In genomic region chr5:157142317-157143126, GRCh38 we compare ENCODE assay signal across 8 cellular contexts. TPM values are rescaled to one million over a fixed set of nuclear protein-coding genes. Genes with fewer than 3 reads are reported as not detected.
A peak's percentile ranks its signal among the peaks of the same experiment; 100 is the strongest.
DNase-seq lines count a peak whose midpoint lies in the region; ATAC-seq and TF ChIP-seq lines count a peak whose summit lies in the region.

TSS of gene MED7 (minus strand) at chr5:157142865. CDS start at chr5:157139431, 3,434 bp downstream.

- intact Hi-C loops in dendritic cell treated with granulocyte-macrophage colony-stimulating factor and Interleukin-4, amounts not matched to agents 40 ng/mL and 50 ng/mL, for 4 days (cut with micrococcal nuclease), result loop anchor here (2.0 kb wide), 1 partner anchor 36 kb away; no protein-coding TSS in a partner anchor
- intact Hi-C loops in left lung (cut with DNase I), result no loop called here

- H3K36me3 ChIP-seq in BLaER1 treated with 17β-estradiol and CSF1 and Interleukin-3, amounts not matched to agents 10 nM and 100 nM, result peaks cover 20 to 41% (median 33%) of the 10 kb centered on the region in 11 experiments
- H3K36me3 ChIP-seq in left lung, result peaks cover 0 to 18% of the 10 kb centered on the region in 2 donors

- no peak for TF ChIP-seq CTCF in left lung (IDR thresholded peaks at IDR 0.05)

- peaks cover 10 to 23% (median 14%) of the 10 kb centered on the region in 10 experiments for H3K4me1 ChIP-seq in BLaER1 treated with 17β-estradiol and CSF1 and Interleukin-3, amounts not matched to agents 10 nM and 100 nM
- H3K4me1 ChIP-seq in left lung, result peaks cover 0 to 16% of the 10 kb centered on the region in 2 donors

- H3K27ac Mint-ChIP-seq in dendritic cell treated with granulocyte-macrophage colony-stimulating factor and Interleukin-4, amounts not matched to agents 40 ng/mL and 50 ng/mL, for 4 days, result peak within 1 kb of the TSS; percentile 100

- H3K9me3 ChIP-seq in BLaER1 treated with 17β-estradiol and CSF1 and Interleukin-3, amounts not matched to agents 10 nM and 100 nM (replicated peaks in 1 of 11), result peaks cover 0 to 47% (median 37%) of the 10 kb centered on the region in 11 experiments; a peak in 19 of 22 replicates
- no peaks in the 10 kb centered on the region for H3K9me3 ChIP-seq in left lung

- H3K27ac ChIP-seq in BLaER1 treated with 17β-estradiol and CSF1 and Interleukin-3, amounts not matched to agents 10 nM and 100 nM, result peak within 1 kb of the TSS; percentile 94 to 99 (median 96)
- H3K27ac ChIP-seq in left lung, result peak within 1 kb of the TSS; percentile 91 to 94

- H3K4me1 Mint-ChIP-seq in dendritic cell treated with granulocyte-macrophage colony-stimulating factor and Interleukin-4, amounts not matched to agents 40 ng/mL and 50 ng/mL, for 4 days (ENCODE audit: low read depth), result peaks cover 38% of the 10 kb centered on the region

- ATAC-seq in GM19351 (IDR thresholded peaks at IDR 0.05; ENCODE audit: unreplicated experiment) (peak; percentile 99), HG03521 (IDR thresholded peaks at IDR 0.05; ENCODE audit: unreplicated experiment) (peak; percentile 100), left lung (peak; percentile 99)

- peak; percentile 99 for DNase-seq in NCI-H748 (lab: John Stamatoyannopoulos, UW; ENCODE audit: unreplicated experiment)
- peak; percentile 85 for DNase-seq in activated CD4-positive, alpha-beta T cell treated with anti-CD3 and anti-CD28 coated beads, Interleukin-2, amount 50 U/mL, for 1 hour
- peak; percentile 94 to 96 for DNase-seq in left lung
- peak; percentile 79 to 87 for DNase-seq in stimulated activated CD4-positive, alpha-beta T cell treated with anti-CD3 and anti-CD28 coated beads, Interleukin-2, amount 100 ng/mL, for 48 hours

- H3K4me2 ChIP-seq in BLaER1 treated with 17β-estradiol and CSF1 and Interleukin-3, amounts not matched to agents 10 nM and 100 nM, result peak within 1 kb of the TSS; percentile 71 to 88 (median 84)

- no peaks in the 10 kb centered on the region for H4K20me1 ChIP-seq in BLaER1 treated with 17β-estradiol and CSF1 and Interleukin-3, amounts not matched to agents 10 nM and 100 nM

- H3K36me3 Mint-ChIP-seq in dendritic cell treated with granulocyte-macrophage colony-stimulating factor and Interleukin-4, amounts not matched to agents 40 ng/mL and 50 ng/mL, for 4 days (ENCODE audit: low read depth), result peaks cover 44% of the 10 kb centered on the region

- H3K4me3 ChIP-seq in BLaER1 treated with 17β-estradiol and CSF1 and Interleukin-3, amounts not matched to agents 10 nM and 100 nM, result peak within 1 kb of the TSS; percentile 80 to 96 (median 90)
- H3K4me3 ChIP-seq in left lung, result peak within 1 kb of the TSS; percentile 66 to 83

- peak within 1 kb of the TSS; percentile 91 for H3K4me3 Mint-ChIP-seq in dendritic cell treated with granulocyte-macrophage colony-stimulating factor and Interleukin-4, amounts not matched to agents 40 ng/mL and 50 ng/mL, for 4 days

- H3K9ac ChIP-seq in BLaER1 treated with 17β-estradiol and CSF1 and Interleukin-3, amounts not matched to agents 10 nM and 100 nM, result peak within 1 kb of the TSS; percentile 93 to 99 (median 96)

- H3K27me3 Mint-ChIP-seq in dendritic cell treated with granulocyte-macrophage colony-stimulating factor and Interleukin-4, amounts not matched to agents 40 ng/mL and 50 ng/mL, for 4 days, result peaks cover 5% of the 10 kb centered on the region

- no peaks in the 10 kb centered on the region for H3K9me3 Mint-ChIP-seq in dendritic cell treated with granulocyte-macrophage colony-stimulating factor and Interleukin-4, amounts not matched to agents 40 ng/mL and 50 ng/mL, for 4 days

- no peaks in the 10 kb centered on the region for H3K27me3 ChIP-seq in BLaER1 treated with 17β-estradiol and CSF1 and Interleukin-3, amounts not matched to agents 10 nM and 100 nM
- no peaks in the 10 kb centered on the region for H3K27me3 ChIP-seq in left lung

RNA-seq across cellular contexts. Expression of gene MED7, which starts in this region (rescaled TPM):
- total RNA-seq in left lung, result 10 to 100 TPM in 1 of 2 donors, 1 to 10 TPM in 1; 7.3 to 11.8 TPM

Comparison
In these comparisons a context has a peak if more than half of its experiments do, and no peak if none do; other contexts are left out.
1. Peak in every context shown above with its lines: DNase-seq, ATAC-seq, H3K4me3 ChIP-seq and H3K27ac ChIP-seq.